10 cellular contexts compared by ENCODE assay signal in the genomic region with DNA sequence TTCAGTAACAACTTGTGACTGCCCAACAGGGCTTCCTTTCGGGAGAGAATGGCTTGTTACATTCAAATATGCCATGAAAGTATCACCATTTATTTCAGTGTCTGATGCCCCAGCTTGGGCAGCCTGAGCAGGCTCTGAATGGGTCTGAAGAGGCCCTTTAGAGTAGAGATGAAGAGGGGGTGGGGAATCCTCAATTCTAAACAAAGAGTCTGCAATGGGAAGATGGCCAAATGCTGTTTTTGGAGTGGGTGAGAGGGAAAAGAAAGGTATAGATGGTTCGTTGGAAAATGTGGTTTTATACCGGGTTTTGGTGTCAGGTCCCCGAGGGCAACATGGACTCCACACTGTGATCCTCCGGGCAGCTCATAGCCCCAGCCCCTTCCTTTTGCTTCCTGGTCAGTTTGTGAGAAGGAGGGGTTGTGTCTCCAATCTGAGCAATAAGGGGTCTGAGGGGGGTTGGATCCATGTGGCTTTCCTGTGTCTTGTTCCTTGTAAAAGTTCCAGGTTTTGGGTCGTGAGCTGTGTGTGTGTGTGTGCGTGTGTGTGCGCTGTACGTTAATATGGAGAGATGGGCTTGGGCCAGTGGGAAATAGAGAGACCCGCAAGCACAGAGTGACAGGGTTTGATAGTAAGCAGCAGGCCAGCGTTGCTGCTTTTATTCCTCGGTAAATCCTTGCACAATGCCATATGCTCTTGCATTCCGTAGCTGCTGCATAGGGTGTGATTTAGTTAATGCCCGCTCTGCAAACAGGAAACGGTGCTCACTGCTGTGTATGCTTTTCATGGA.
DNase-seq lines count a peak whose midpoint lies in the region; FAIRE-seq and TF ChIP-seq lines count a peak whose summit lies in the region.
"Had no signal": no experiment of that assay in that cellular context is flagged by ENCODE, and none has a peak within 500 bp of the region (broad histone marks: within the 10 kb centered on the region; RNA-seq: fewer than 3 reads in every experiment).

No MANE protein-coding gene starts in this region.

- H3K4me1 Mint-ChIP-seq in astrocyte (ENCODE audit: low read depth, unreplicated experiment) = peaks cover 54% of the 10 kb centered on the region
- peaks cover 22% of the 10 kb centered on the region for H3K4me1 Mint-ChIP-seq in glutamatergic neuron (ENCODE audit: low read depth, unreplicated experiment)
- H3K4me1 Mint-ChIP-seq: B cell, T-helper 17 cell had no signal

- peaks cover 60% of the 10 kb centered on the region for H3K79me2 ChIP-seq in astrocyte (ENCODE audit: insufficient read depth, low read length)

- no peak for TF ChIP-seq EP300 in transverse colon (IDR thresholded peaks at IDR 0.05; ENCODE audit: low read depth)

- no peak for TF ChIP-seq POLR2A in transverse colon (IDR thresholded peaks at IDR 0.05)

- H3K36me3 Mint-ChIP-seq in astrocyte (ENCODE audit: low read depth, unreplicated experiment) (peaks cover 8% of the 10 kb centered on the region), glutamatergic neuron (ENCODE audit: unreplicated experiment) (no peaks in the 10 kb centered on the region)

- H3K4me3 ChIP-seq in astrocyte (ENCODE audit: insufficient read depth, low read depth, low read length) (peak overlapping the region; percentile 30), transverse colon (peak overlapping the region in 2 of 4 donors; percentile 1 to 18)

- no peaks in the 10 kb centered on the region for H3K36me3 ChIP-seq in astrocyte (ENCODE audit: insufficient read depth, low read length)
- no peaks in the 10 kb centered on the region for H3K36me3 ChIP-seq in transverse colon

- no peak for FAIRE-seq in astrocyte (lab: Jason Lieb, UNC)

- no peak for TF ChIP-seq CTCF in astrocyte (IDR thresholded peaks at IDR 0.05; ENCODE audit: insufficient read depth, low read depth, low read length)
- peak in 1 of 5 experiments; percentile 22 for TF ChIP-seq CTCF in transverse colon (IDR thresholded peaks at IDR 0.05)
- no peak for TF ChIP-seq CTCF in glutamatergic neuron (IDR thresholded peaks at IDR 0.05; ENCODE audit: partially characterized antibody, unreplicated experiment)

- no peak overlapping the region for H2AFZ ChIP-seq in astrocyte (ENCODE audit: low read depth, low read length)

- H3K4me3 Mint-ChIP-seq in astrocyte (ENCODE audit: unreplicated experiment) = no peak overlapping the region
- no peak overlapping the region for H3K4me3 Mint-ChIP-seq in glutamatergic neuron (ENCODE audit: unreplicated experiment)
- H3K4me3 Mint-ChIP-seq: B cell, T-helper 17 cell had no signal

- H3K27ac ChIP-seq in astrocyte (ENCODE audit: low read depth, low read length) (peak overlapping the region; percentile 51), layer of hippocampus (ENCODE audit: low read depth, low read length) (peak overlapping the region; percentile 77), transverse colon (peak overlapping the region; percentile 81 to 86 (median 84))

- H3K27ac Mint-ChIP-seq in astrocyte (ENCODE audit: unreplicated experiment) = no peak overlapping the region
- H3K27ac Mint-ChIP-seq in glutamatergic neuron (ENCODE audit: unreplicated experiment) = no peak overlapping the region
- H3K27ac Mint-ChIP-seq: B cell, T-helper 17 cell had no signal

- H3K9me3 ChIP-seq in astrocyte (ENCODE audit: insufficient read depth, low read depth, low read length) (no peaks in the 10 kb centered on the region), transverse colon (no peaks in the 10 kb centered on the region)

- H3K4me2 ChIP-seq in astrocyte (ENCODE audit: low read length) = peak overlapping the region; percentile 74

- 40% methylated on average over 1 to 15 of the region's 15 CpGs for WGBS in transverse colon (ENCODE audit: low coverage in 1 of 2), 2 donors

- H3K4me1 ChIP-seq in astrocyte (ENCODE audit: insufficient read depth, low read length) = peaks cover 63% of the 10 kb centered on the region
- H3K4me1 ChIP-seq in transverse colon = peaks cover 42 to 69% (median 44%) of the 10 kb centered on the region in 4 donors

- no peaks in the 10 kb centered on the region for H3K27me3 ChIP-seq in astrocyte (ENCODE audit: insufficient read depth, low read length)
- H3K27me3 ChIP-seq in layer of hippocampus (ENCODE audit: control insufficient read depth, insufficient read depth, low read length) = no peaks in the 10 kb centered on the region
- no peaks in the 10 kb centered on the region for H3K27me3 ChIP-seq in transverse colon

- H3K9ac ChIP-seq in astrocyte (ENCODE audit: low read length) = peak overlapping the region; percentile 45

- H3K9me3 Mint-ChIP-seq in astrocyte (ENCODE audit: unreplicated experiment) (no peaks in the 10 kb centered on the region), glutamatergic neuron (ENCODE audit: unreplicated experiment) (no peaks in the 10 kb centered on the region)

- in situ Hi-C loops in transverse colon (cut with MboI; ENCODE audit: low pct_ligation_motif_present in 1 of 4, low pct_unique_long_range_greater_than_20kb in 1 of 4, low sequenced_read_pairs in 3 of 4) = no loop called here

- H3K27me3 Mint-ChIP-seq in astrocyte (ENCODE audit: low read depth, unreplicated experiment) = no peaks in the 10 kb centered on the region
- H3K27me3 Mint-ChIP-seq in glutamatergic neuron (ENCODE audit: unreplicated experiment) = peaks cover 2% of the 10 kb centered on the region

- DNase-seq in NCI-H2171 treated with DMSO at 0.1 percent for 48 hours (lab: John Stamatoyannopoulos, UW) (peak; percentile 19), NCI-H2171 (lab: John Stamatoyannopoulos, UW) (no peak), astrocyte (ENCODE audit: low read depth) (peak; percentile 64), transverse colon (peak; percentile 46), SKM-1 (lab: John Stamatoyannopoulos, UW; ENCODE audit: unreplicated experiment) (no peak), glutamatergic neuron (no peak), GDM1 (lab: John Stamatoyannopoulos, UW) (no peak)
- DNase-seq: T-helper 17 cell had no signal

- intact Hi-C loops in transverse colon (cut with DNase I; ENCODE audit: low total_unique reads) = no loop called here

- H4K20me1 ChIP-seq in astrocyte (ENCODE audit: insufficient read depth, low read length) = peaks cover under 1% of the 10 kb centered on the region

Comparison
In these comparisons a context has a peak if more than half of its experiments do, and no peak if none do; other contexts are left out.
1. DNase-seq: peak in NCI-H2171 treated with DMSO at 0.1 percent for 48 hours (single experiment), astrocyte (single experiment) and transverse colon (single experiment); none in NCI-H2171 (single experiment), SKM-1 (single experiment), glutamatergic neuron (single experiment) and GDM1 (single experiment).
2. Peak in every context shown above with its lines, with median percentiles within 50 percentile points of each other: H3K27ac ChIP-seq.